Comparison of ENCODE assay signal across 8 cellular contexts in the genomic region with DNA sequence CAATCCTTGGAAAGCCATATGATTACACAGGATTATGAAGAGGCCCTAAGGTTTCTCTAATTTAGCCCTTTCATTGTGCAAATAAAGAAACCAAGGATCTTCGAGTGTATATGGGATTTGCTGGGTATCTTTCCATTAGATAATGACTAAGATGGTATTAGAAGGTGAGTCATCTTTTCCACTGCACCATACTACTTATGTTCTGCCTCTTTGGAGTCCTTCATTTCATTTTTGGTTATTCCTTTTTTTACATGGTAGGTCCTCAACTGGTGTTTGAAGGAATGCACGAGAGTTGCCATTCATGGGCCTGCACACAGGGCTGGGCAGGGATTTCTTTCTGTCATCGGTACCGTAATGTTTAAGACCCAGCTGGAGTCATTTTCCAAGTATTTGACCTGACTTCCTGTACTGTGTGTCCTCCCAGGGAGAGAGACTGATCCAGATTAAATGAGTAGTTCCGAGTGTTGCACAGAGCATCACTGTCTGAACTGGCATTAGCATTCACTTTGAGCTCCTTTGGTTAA.
DNase-seq lines count a peak whose midpoint lies in the region; ATAC-seq and TF ChIP-seq lines count a peak whose summit lies in the region.

No MANE protein-coding gene starts in this region.

- WGBS in hepatocyte (ENCODE audit: low lambda C conversion rate, missing lambda C conversion rate) = 65% methylated on average over 5 of the region's 5 CpGs

- peak overlapping the region; percentile 55 for H3K4me3 Mint-ChIP-seq in activated T-cell treated with anti-CD3 and anti-CD28 coated beads, Interleukin-2, amount 50 U/mL, for 24 hours
- no peak overlapping the region for H3K4me3 Mint-ChIP-seq in type B pancreatic cell

- no peaks in the 10 kb centered on the region for H3K9me3 ChIP-seq in hepatocyte (ENCODE audit: low read depth)

- H3K4me2 ChIP-seq in hepatocyte = no peak overlapping the region

- peaks cover 6% of the 10 kb centered on the region for H3K79me2 ChIP-seq in hepatocyte

- peaks cover 52% of the 10 kb centered on the region for H3K36me3 Mint-ChIP-seq in activated T-cell treated with anti-CD3 and anti-CD28 coated beads, Interleukin-2, amount 50 U/mL, for 24 hours (ENCODE audit: low read depth)
- peaks cover 4% of the 10 kb centered on the region for H3K36me3 Mint-ChIP-seq in type B pancreatic cell

- H2AFZ ChIP-seq in hepatocyte = no peak overlapping the region

- H3K4me1 Mint-ChIP-seq in activated T-cell treated with anti-CD3 and anti-CD28 coated beads, Interleukin-2, amount 50 U/mL, for 24 hours (ENCODE audit: low read depth) = peaks cover 89% of the 10 kb centered on the region
- H3K4me1 Mint-ChIP-seq in type B pancreatic cell (ENCODE audit: unreplicated experiment) = no peaks in the 10 kb centered on the region

- peaks cover 17% of the 10 kb centered on the region for H3K4me1 ChIP-seq in hepatocyte (ENCODE audit: insufficient read depth)

- TF ChIP-seq CTCF in hepatocyte (IDR thresholded peaks at IDR 0.05; ENCODE audit: poor library complexity) (no peak), type B pancreatic cell (conservative IDR thresholded peaks at IDR 0.05) (no peak)

- H3K27me3 ChIP-seq in hepatocyte = no peaks in the 10 kb centered on the region

- peaks cover 2% of the 10 kb centered on the region for H3K9me3 Mint-ChIP-seq in activated T-cell treated with anti-CD3 and anti-CD28 coated beads, Interleukin-2, amount 50 U/mL, for 24 hours
- no peaks in the 10 kb centered on the region for H3K9me3 Mint-ChIP-seq in type B pancreatic cell

- H4K20me1 ChIP-seq in hepatocyte (ENCODE audit: insufficient read depth, poor library complexity, severe bottlenecking) = no peaks in the 10 kb centered on the region

- H3K27ac Mint-ChIP-seq in activated T-cell treated with anti-CD3 and anti-CD28 coated beads, Interleukin-2, amount 50 U/mL, for 24 hours = peak overlapping the region; percentile 98
- H3K27ac Mint-ChIP-seq in type B pancreatic cell = peak overlapping the region; percentile 11

- H3K4me3 ChIP-seq in hepatocyte = no peak overlapping the region

- ATAC-seq in GM19035 (IDR thresholded peaks at IDR 0.05; ENCODE audit: unreplicated experiment) = no peak
- no peak for ATAC-seq in HG03571 (IDR thresholded peaks at IDR 0.05; ENCODE audit: unreplicated experiment)

- H3K27ac ChIP-seq in angular gyrus (ENCODE audit: low read depth, low read length) = peak overlapping the region; percentile 24
- peak overlapping the region; percentile 91 for H3K27ac ChIP-seq in hepatocyte

- no peaks in the 10 kb centered on the region for H3K36me3 ChIP-seq in hepatocyte (replicated peaks; ENCODE audit: insufficient read depth, low read depth)

- H3K27me3 Mint-ChIP-seq in activated T-cell treated with anti-CD3 and anti-CD28 coated beads, Interleukin-2, amount 50 U/mL, for 24 hours = no peaks in the 10 kb centered on the region
- no peaks in the 10 kb centered on the region for H3K27me3 Mint-ChIP-seq in type B pancreatic cell

- H3K9me2 ChIP-seq in hepatocyte (replicated peaks; ENCODE audit: insufficient read depth) = no peaks in the 10 kb centered on the region

- peak; percentile 37 for DNase-seq in activated T-cell treated with anti-CD3 and anti-CD28 coated beads, Interleukin-2, amount 50 U/mL, for 24 hours
- DNase-seq in activated T-cell treated with anti-CD3 and anti-CD28 coated beads, Interleukin-2, amount 50 U/mL, for 1 hour = no peak
- peak; percentile 76 for DNase-seq in hepatocyte (ENCODE audit: low spot score)
- no peak for DNase-seq in type B pancreatic cell (ENCODE audit: extremely low spot score, unreplicated experiment)
- DNase-seq in mucosa of gallbladder (ENCODE audit: low spot score) = no peak

Comparison
In these comparisons a context has a peak if more than half of its experiments do, and no peak if none do; other contexts are left out.
1. DNase-seq: peak in activated T-cell treated with anti-CD3 and anti-CD28 coated beads, Interleukin-2, amount 50 U/mL, for 24 hours (single experiment) and hepatocyte (single experiment); none in activated T-cell treated with anti-CD3 and anti-CD28 coated beads, Interleukin-2, amount 50 U/mL, for 1 hour (single experiment), type B pancreatic cell (single experiment) and mucosa of gallbladder (single experiment).